20 cellular contexts compared by ENCODE assay signal in genomic region chr4:118329849-118330248, GRCh38. TPM values are rescaled to one million over a fixed set of nuclear protein-coding genes. Genes with fewer than 3 reads are reported as not detected.
"Had no signal": no experiment of that assay in that cellular context is flagged by ENCODE, and none has a peak within 500 bp of the region (broad histone marks: within the 10 kb centered on the region; RNA-seq: fewer than 3 reads in every experiment).

No MANE protein-coding gene starts in this region.

- DNase-seq: NCI-H1092; NCI-H1436; NCI-H187; NCI-H2029; NCI-H2081 treated with DMSO at 0.1 percent for 48 hours; NCI-H2171; NCI-H345; NCI-H446 treated with DMSO at 0.1 percent for 48 hours; NCI-H510A treated with DMSO at 0.1 percent for 48 hours; NCI-H526 treated with DMSO at 0.1 percent for 48 hours; NCI-H774; NK-92 treated with Interleukin-12 subunit alpha and Interleukin-12 subunit beta, amount 100 ng/mL, for 24 hours; PC-3; SHP77; SK-N-SH; SW 1271; T-cell had no signal

- H3K4me3 Mint-ChIP-seq: IgD-negative memory B cell; T-cell; T-helper 1 cell treated with Interleukin-12 subunit alpha and Interleukin-12 subunit beta and Interleukin-4 antibody, amounts not matched to agents 30 μg/mL and 1 μg/mL, for 36 hours had no signal

- H3K27ac Mint-ChIP-seq: T-cell; T-helper 1 cell treated with Interleukin-12 subunit alpha and Interleukin-12 subunit beta and Interleukin-4 antibody, amounts not matched to agents 30 μg/mL and 1 μg/mL, for 36 hours had no signal

- H3K9me3 Mint-ChIP-seq: T-cell; T-helper 1 cell treated with Interleukin-12 subunit alpha and Interleukin-12 subunit beta and Interleukin-4 antibody, amounts not matched to agents 30 μg/mL and 1 μg/mL, for 36 hours had no signal

- H3K36me3 Mint-ChIP-seq: IgD-negative memory B cell, T-cell had no signal

- H3K4me1 Mint-ChIP-seq: IgD-negative memory B cell, T-cell had no signal

RNA-seq across cellular contexts. Expression of gene PRSS12, which starts 23.0 kb away (rescaled TPM):
- total RNA-seq: OCI-LY7 had no signal
